In the genomic region with DNA sequence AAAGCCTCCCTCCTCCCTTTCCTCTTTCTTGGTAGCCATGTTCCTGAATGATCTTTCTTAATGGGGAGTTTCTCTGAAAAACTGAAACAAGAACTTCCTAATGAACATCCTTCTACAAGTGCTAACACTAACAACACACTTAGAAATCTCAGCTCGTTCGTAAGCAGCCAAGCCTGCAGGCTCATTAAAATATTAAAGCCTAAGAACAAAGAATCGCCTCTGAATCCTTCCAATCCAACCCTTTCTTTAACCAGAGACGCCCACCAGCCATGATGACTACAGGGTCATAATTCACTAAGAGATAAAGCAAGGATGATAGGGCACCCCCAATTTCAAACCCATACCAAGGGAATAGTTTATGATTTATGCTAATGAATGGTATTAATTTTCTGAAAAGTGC, we compare ENCODE assay signal across 2 cellular contexts.
TF ChIP-seq lines count a peak whose summit lies in the region.

No MANE protein-coding gene starts in this region.

TF ChIP-seq in GM23338, 12 proteins besides CTCF, POLR2A, EP300 and RAD21 (continued from another document):
- TF ChIP-seq, protein P1, sequence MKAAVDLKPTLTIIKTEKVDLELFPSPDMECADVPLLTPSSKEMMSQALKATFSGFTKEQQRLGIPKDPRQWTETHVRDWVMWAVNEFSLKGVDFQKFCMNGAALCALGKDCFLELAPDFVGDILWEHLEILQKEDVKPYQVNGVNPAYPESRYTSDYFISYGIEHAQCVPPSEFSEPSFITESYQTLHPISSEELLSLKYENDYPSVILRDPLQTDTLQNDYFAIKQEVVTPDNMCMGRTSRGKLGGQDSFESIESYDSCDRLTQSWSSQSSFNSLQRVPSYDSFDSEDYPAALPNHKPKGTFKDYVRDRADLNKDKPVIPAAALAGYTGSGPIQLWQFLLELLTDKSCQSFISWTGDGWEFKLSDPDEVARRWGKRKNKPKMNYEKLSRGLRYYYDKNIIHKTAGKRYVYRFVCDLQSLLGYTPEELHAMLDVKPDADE (IDR thresholded peaks at IDR 0.05): no peak
- TF ChIP-seq ZNF114 (CRISPR knock-in tag; IDR thresholded peaks at IDR 0.05) (no peak), CREB1 (CRISPR knock-in tag; IDR thresholded peaks at IDR 0.05; ENCODE audit: low read depth) (no peak), NANOG (IDR thresholded peaks at IDR 0.05; ENCODE audit: borderline replicate concordance) (no peak), REST (IDR thresholded peaks at IDR 0.05; ENCODE audit: unreplicated experiment) (no peak)

TF ChIP-seq in WTC11, 78 proteins besides CTCF, POLR2A, EP300 and RAD21 (continued from another document):
- TF ChIP-seq, protein P2, sequence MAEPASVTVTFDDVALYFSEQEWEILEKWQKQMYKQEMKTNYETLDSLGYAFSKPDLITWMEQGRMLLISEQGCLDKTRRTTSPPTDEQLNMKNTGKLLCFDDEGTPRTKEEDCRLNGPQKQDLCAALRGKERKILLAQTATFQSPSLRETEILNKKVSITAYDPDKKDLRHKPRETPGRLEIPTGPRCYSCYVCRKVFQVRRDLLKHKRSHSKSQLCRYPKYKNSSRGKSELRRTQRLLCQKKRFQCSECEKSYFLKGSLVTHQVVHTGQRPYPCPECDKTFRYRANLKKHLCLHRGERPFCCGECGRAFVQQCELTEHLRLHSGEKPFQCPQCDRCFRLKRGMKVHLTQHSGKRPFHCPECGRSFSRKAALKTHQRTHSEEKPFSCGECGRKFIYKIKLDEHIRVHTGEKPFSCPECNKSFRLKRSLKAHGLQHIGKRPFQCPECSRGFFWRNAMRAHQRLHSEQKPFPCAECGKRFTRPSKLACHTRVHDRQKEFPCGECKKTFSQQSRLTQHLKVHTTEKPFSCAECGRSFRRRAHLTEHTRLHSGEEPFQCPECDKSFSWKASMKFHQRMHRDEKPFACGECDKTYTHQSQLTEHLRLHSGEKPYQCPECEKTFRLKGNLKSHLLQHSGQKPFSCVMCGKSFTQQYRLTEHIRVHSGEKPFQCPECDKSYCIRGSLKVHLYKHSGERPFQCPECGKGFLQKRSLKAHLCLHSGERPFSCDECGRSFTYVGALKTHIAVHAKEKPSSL (CRISPR knock-in tag; conservative IDR thresholded peaks at IDR 0.05): no peak
- TF ChIP-seq, protein P3, sequence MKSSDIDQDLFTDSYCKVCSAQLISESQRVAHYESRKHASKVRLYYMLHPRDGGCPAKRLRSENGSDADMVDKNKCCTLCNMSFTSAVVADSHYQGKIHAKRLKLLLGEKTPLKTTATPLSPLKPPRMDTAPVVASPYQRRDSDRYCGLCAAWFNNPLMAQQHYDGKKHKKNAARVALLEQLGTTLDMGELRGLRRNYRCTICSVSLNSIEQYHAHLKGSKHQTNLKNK (CRISPR knock-in tag; IDR thresholded peaks at IDR 0.05): no peak
- TF ChIP-seq ZNF138 (CRISPR knock-in tag; conservative IDR thresholded peaks at IDR 0.05): no peak
- no peak for TF ChIP-seq ESRRA (CRISPR knock-in tag; IDR thresholded peaks at IDR 0.05; ENCODE audit: borderline replicate concordance)
- TF ChIP-seq, protein P4, sequence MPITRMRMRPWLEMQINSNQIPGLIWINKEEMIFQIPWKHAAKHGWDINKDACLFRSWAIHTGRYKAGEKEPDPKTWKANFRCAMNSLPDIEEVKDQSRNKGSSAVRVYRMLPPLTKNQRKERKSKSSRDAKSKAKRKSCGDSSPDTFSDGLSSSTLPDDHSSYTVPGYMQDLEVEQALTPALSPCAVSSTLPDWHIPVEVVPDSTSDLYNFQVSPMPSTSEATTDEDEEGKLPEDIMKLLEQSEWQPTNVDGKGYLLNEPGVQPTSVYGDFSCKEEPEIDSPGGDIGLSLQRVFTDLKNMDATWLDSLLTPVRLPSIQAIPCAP (CRISPR knock-in tag; IDR thresholded peaks at IDR 0.05): no peak
- TF ChIP-seq EMX1 (CRISPR knock-in tag; IDR thresholded peaks at IDR 0.05): no peak
- no peak for TF ChIP-seq CDX4 (CRISPR knock-in tag; IDR thresholded peaks at IDR 0.05; ENCODE audit: borderline replicate concordance)
- no peak for TF ChIP-seq GABPB1 (CRISPR knock-in tag; IDR thresholded peaks at IDR 0.05)
- no peak for TF ChIP-seq PRRX2 (CRISPR knock-in tag; IDR thresholded peaks at IDR 0.05)
- TF ChIP-seq ZNF396 (CRISPR knock-in tag; IDR thresholded peaks at IDR 0.05; ENCODE audit: borderline replicate concordance): no peak
- no peak for TF ChIP-seq ZNF317 (CRISPR knock-in tag; IDR thresholded peaks at IDR 0.05; ENCODE audit: borderline replicate concordance, low read depth)
